In genomic region chr3:169052465-169053302, GRCh38 we compare ENCODE assay signal across 14 cellular contexts.
"Had no signal": no experiment of that assay in that cellular context is flagged by ENCODE, and none has a peak within 500 bp of the region (broad histone marks: within the 10 kb centered on the region; RNA-seq: fewer than 3 reads in every experiment).

No MANE protein-coding gene starts in this region.

- H3K9me3 ChIP-seq: gastroesophageal sphincter, heart right ventricle, mucosa of descending colon, tibial artery had no signal

- H3K4me3 ChIP-seq: gastroesophageal sphincter, heart right ventricle, mucosa of descending colon, tibial artery had no signal

- H3K9ac ChIP-seq: parathyroid adenoma had no signal

- H3K9me3 Mint-ChIP-seq: activated naive CD8-positive, alpha-beta T cell treated with anti-CD3 and anti-CD28 coated beads, Interleukin-2, amount 50 U/mL, for 24 hours; endodermal cell; stimulated activated naive B cell treated with anti-CD40 and anti-IgM and Interleukin-4, amounts not matched to agents 10 μg/mL and 1 μg/mL and 100 μg/mL, for 72 hours; T-helper 2 cell treated with Interferon-gamma antibody and Interleukin-4, amounts not matched to agents 5 μg/mL and 100 μg/mL, for 36 hours had no signal

- H3K36me3 Mint-ChIP-seq: naive thymus-derived CD4-positive, alpha-beta T cell; stimulated activated naive B cell treated with anti-CD40 and anti-IgM and Interleukin-4, amounts not matched to agents 10 μg/mL and 1 μg/mL and 100 μg/mL, for 72 hours had no signal

- H3K4me1 Mint-ChIP-seq: activated naive CD8-positive, alpha-beta T cell treated with anti-CD3 and anti-CD28 coated beads, Interleukin-2, amount 50 U/mL, for 24 hours; activated T-helper 17 cell treated with anti-CD3 and anti-CD28 coated beads, Interleukin-2, amount 50 U/mL, for 72 hours; endodermal cell; naive thymus-derived CD4-positive, alpha-beta T cell; stimulated activated naive B cell treated with anti-CD40 and anti-IgM and Interleukin-4, amounts not matched to agents 10 μg/mL and 1 μg/mL and 100 μg/mL, for 72 hours had no signal

- H3K27ac ChIP-seq: gastroesophageal sphincter, parathyroid adenoma, tibial artery had no signal

- H3K27me3 Mint-ChIP-seq: activated naive CD8-positive, alpha-beta T cell treated with anti-CD3 and anti-CD28 coated beads, Interleukin-2, amount 50 U/mL, for 24 hours; naive thymus-derived CD4-positive, alpha-beta T cell had no signal

- ATAC-seq: activated naive CD8-positive, alpha-beta T cell treated with anti-CD3 and anti-CD28 coated beads, Interleukin-2, amount 50 U/mL, for 24 hours; activated T-helper 17 cell treated with anti-CD3 and anti-CD28 coated beads, Interleukin-2, amount 50 U/mL, for 72 hours; gastroesophageal sphincter; left lobe of liver; mucosa of descending colon; naive thymus-derived CD4-positive, alpha-beta T cell; stimulated activated naive B cell treated with anti-CD40 and anti-IgM and Interleukin-4, amounts not matched to agents 10 μg/mL and 1 μg/mL and 100 μg/mL, for 72 hours had no signal

- H3K27me3 ChIP-seq: gastroesophageal sphincter, heart right ventricle, tibial artery had no signal

- H3K4me3 Mint-ChIP-seq: activated naive CD8-positive, alpha-beta T cell treated with anti-CD3 and anti-CD28 coated beads, Interleukin-2, amount 50 U/mL, for 24 hours; activated T-helper 17 cell treated with anti-CD3 and anti-CD28 coated beads, Interleukin-2, amount 50 U/mL, for 72 hours; endodermal cell; naive thymus-derived CD4-positive, alpha-beta T cell; stimulated activated naive B cell treated with anti-CD40 and anti-IgM and Interleukin-4, amounts not matched to agents 10 μg/mL and 1 μg/mL and 100 μg/mL, for 72 hours; T-helper 2 cell treated with Interferon-gamma antibody and Interleukin-4, amounts not matched to agents 5 μg/mL and 100 μg/mL, for 36 hours had no signal

- H3K36me3 ChIP-seq: gastroesophageal sphincter, heart right ventricle, tibial artery had no signal

- H3K79me2 ChIP-seq: parathyroid adenoma had no signal

- H2AFZ ChIP-seq: parathyroid adenoma had no signal

- H3K4me1 ChIP-seq: gastroesophageal sphincter, heart right ventricle, parathyroid adenoma, tibial artery had no signal

- H3K27ac Mint-ChIP-seq: activated naive CD8-positive, alpha-beta T cell treated with anti-CD3 and anti-CD28 coated beads, Interleukin-2, amount 50 U/mL, for 24 hours; activated T-helper 17 cell treated with anti-CD3 and anti-CD28 coated beads, Interleukin-2, amount 50 U/mL, for 72 hours; endodermal cell; naive thymus-derived CD4-positive, alpha-beta T cell; stimulated activated naive B cell treated with anti-CD40 and anti-IgM and Interleukin-4, amounts not matched to agents 10 μg/mL and 1 μg/mL and 100 μg/mL, for 72 hours; T-helper 2 cell treated with Interferon-gamma antibody and Interleukin-4, amounts not matched to agents 5 μg/mL and 100 μg/mL, for 36 hours had no signal

- DNase-seq: activated naive CD4-positive, alpha-beta T cell treated with Interleukin-2 at 50 U/mL for 16 hours; activated naive CD8-positive, alpha-beta T cell treated with anti-CD3 and anti-CD28 coated beads, Interleukin-2, amount 50 U/mL, for 24 hours; aorta; endodermal cell; heart right ventricle; mucosa of descending colon; naive thymus-derived CD4-positive, alpha-beta T cell; stimulated activated naive B cell treated with anti-CD40 and anti-IgM and Interleukin-4, amounts not matched to agents 10 μg/mL and 1 μg/mL and 100 μg/mL, for 72 hours; tibial artery had no signal
